ENCODE assay signal across 1 cellular context in the genomic region with DNA sequence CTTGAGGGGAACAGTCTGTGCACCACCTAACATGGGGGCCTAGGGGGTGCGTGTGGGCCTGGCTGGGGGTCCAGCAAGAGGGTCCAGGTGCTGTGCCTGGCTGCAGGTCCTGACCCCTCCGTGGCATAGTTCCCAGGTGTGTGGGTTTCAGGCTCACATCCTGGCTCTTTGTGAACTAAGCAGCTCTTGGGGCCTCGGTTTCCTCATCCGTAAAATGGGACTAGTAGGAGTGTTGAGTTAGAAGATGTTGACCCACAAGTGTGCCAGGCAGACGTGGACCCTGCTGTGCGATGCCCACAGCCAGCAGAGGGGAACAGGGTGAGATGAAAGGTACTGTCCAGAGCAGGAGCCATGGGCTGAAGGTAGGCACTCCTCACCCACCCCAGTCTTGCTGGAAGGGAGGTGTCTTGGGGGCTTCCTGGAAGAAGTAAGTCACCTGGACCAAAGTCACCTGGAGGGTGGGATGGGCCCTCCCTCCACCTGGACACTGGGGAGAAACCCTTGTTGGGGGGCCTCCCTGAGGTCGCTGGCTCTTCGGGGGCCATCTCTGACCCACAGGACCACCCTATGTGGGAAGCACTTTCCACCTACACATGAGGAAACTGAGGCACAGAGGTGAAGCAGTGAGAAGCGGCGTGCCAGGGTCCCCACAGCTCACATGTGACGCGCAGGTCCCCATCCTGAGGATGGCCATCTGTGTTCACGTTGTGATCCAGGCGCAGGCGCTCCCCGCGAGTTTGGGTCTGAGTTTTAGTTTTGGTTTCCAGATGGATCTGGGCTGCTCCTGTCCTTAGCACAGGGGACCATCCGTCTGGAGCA.
TF ChIP-seq lines count a peak whose summit lies in the region.

No MANE protein-coding gene starts in this region.

TF ChIP-seq in HepG2, 621 proteins besides CTCF, POLR2A, EP300 and RAD21 (continued from another document):
- TF ChIP-seq, protein P1, sequence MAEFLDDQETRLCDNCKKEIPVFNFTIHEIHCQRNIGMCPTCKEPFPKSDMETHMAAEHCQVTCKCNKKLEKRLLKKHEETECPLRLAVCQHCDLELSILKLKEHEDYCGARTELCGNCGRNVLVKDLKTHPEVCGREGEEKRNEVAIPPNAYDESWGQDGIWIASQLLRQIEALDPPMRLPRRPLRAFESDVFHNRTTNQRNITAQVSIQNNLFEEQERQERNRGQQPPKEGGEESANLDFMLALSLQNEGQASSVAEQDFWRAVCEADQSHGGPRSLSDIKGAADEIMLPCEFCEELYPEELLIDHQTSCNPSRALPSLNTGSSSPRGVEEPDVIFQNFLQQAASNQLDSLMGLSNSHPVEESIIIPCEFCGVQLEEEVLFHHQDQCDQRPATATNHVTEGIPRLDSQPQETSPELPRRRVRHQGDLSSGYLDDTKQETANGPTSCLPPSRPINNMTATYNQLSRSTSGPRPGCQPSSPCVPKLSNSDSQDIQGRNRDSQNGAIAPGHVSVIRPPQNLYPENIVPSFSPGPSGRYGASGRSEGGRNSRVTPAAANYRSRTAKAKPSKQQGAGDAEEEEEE (CRISPR knock-in tag; IDR thresholded peaks at IDR 0.05; ENCODE audit: borderline replicate concordance), result no peak
- TF ChIP-seq IRF1 (CRISPR knock-in tag; IDR thresholded peaks at IDR 0.05; ENCODE audit: low read depth) (no peak), ZBTB2 (CRISPR knock-in tag; IDR thresholded peaks at IDR 0.05; ENCODE audit: low read depth) (no peak), FOXO1 (CRISPR knock-in tag; IDR thresholded peaks at IDR 0.05) (no peak), SUZ12 (IDR thresholded peaks at IDR 0.05; ENCODE audit: low read depth, low read length) (no peak), SIN3A (IDR thresholded peaks at IDR 0.05; ENCODE audit: borderline replicate concordance, low read depth, low read length) (0 out of 2 replicates have a peak, but pooled peaks have one; percentile 15), ZBTB42 (CRISPR knock-in tag; IDR thresholded peaks at IDR 0.05) (no peak), ZNF788 (CRISPR knock-in tag; IDR thresholded peaks at IDR 0.05; ENCODE audit: borderline replicate concordance) (peak; percentile 16; the same call in 1 of the 2 replicates), ZNF720 (CRISPR knock-in tag; IDR thresholded peaks at IDR 0.05) (no peak), RARG (CRISPR knock-in tag; IDR thresholded peaks at IDR 0.05; ENCODE audit: low read depth) (0 out of 2 replicates have a peak, but pooled peaks have one; percentile 12), ZMYM3 (CRISPR knock-in tag; IDR thresholded peaks at IDR 0.05) (peak; percentile 91), TCF12 (IDR thresholded peaks at IDR 0.05) (no peak), TCF12 (CRISPR knock-in tag; IDR thresholded peaks at IDR 0.05) (no peak), ZNF546 (CRISPR knock-in tag; conservative IDR thresholded peaks at IDR 0.05) (0 out of 2 replicates have a peak, but pooled peaks have one; percentile 19), MTA3 (CRISPR knock-in tag; IDR thresholded peaks at IDR 0.05) (no peak), RBFOX2 (IDR thresholded peaks at IDR 0.05; ENCODE audit: low read depth, low read length) (0 out of 2 replicates have a peak, but pooled peaks have one; percentile 0), MEIS2 (CRISPR knock-in tag; IDR thresholded peaks at IDR 0.05) (no peak), BHLHE40 (IDR thresholded peaks at IDR 0.05; ENCODE audit: low read length) (no peak), MYC (CRISPR knock-in tag; IDR thresholded peaks at IDR 0.05; ENCODE audit: borderline replicate concordance) (0 out of 2 replicates have a peak, but pooled peaks have one; percentile 27), ZC3H13 (CRISPR knock-in tag; IDR thresholded peaks at IDR 0.05) (peak; percentile 4; the same call in 1 of the 2 replicates), HNRNPL (IDR thresholded peaks at IDR 0.05; ENCODE audit: low read depth, low read length) (0 out of 2 replicates have a peak, but pooled peaks have one; percentile 45), ZNF883 (CRISPR knock-in tag; IDR thresholded peaks at IDR 0.05; ENCODE audit: not compliant biosample characterization) (no peak), FOXC1 (CRISPR knock-in tag; IDR thresholded peaks at IDR 0.05; ENCODE audit: borderline replicate concordance) (no peak; the same call in 1 of the 2 replicates), HDAC1 (CRISPR knock-in tag; IDR thresholded peaks at IDR 0.05) (0 out of 2 replicates have a peak, but pooled peaks have one; percentile 4), UBTF (CRISPR knock-in tag; IDR thresholded peaks at IDR 0.05) (no peak; the same call in 1 of the 2 replicates), ZBTB39 (CRISPR knock-in tag; IDR thresholded peaks at IDR 0.05) (0 out of 2 replicates have a peak, but pooled peaks have one; percentile 10), NONO (IDR thresholded peaks at IDR 0.05) (no peak), NONO (CRISPR knock-in tag; conservative IDR thresholded peaks at IDR 0.05) (0 out of 2 replicates have a peak, but pooled peaks have one; percentile 18)
- TF ChIP-seq, protein P2, sequence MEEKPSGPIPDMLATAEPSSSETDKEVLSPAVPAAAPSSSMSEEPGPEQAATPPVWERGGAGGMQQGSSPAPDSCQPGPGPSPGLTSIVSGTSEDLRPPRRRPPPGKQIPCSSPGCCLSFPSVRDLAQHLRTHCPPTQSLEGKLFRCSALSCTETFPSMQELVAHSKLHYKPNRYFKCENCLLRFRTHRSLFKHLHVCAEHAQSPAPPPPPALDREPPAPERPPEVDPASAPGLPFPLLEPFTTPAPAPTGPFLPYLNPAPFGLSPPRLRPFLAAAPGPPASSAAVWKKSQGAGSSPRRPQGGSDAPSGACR (CRISPR knock-in tag; IDR thresholded peaks at IDR 0.05), result peak; percentile 38; the same call in 1 of the 2 replicates
- TF ChIP-seq, protein P3, sequence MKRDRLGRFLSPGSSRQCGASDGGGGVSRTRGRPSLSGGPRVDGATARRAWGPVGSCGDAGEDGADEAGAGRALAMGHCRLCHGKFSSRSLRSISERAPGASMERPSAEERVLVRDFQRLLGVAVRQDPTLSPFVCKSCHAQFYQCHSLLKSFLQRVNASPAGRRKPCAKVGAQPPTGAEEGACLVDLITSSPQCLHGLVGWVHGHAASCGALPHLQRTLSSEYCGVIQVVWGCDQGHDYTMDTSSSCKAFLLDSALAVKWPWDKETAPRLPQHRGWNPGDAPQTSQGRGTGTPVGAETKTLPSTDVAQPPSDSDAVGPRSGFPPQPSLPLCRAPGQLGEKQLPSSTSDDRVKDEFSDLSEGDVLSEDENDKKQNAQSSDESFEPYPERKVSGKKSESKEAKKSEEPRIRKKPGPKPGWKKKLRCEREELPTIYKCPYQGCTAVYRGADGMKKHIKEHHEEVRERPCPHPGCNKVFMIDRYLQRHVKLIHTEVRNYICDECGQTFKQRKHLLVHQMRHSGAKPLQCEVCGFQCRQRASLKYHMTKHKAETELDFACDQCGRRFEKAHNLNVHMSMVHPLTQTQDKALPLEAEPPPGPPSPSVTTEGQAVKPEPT (CRISPR knock-in tag; IDR thresholded peaks at IDR 0.05; ENCODE audit: low read depth), result peak; percentile 39; the same call in 1 of the 2 replicates
- TF ChIP-seq, protein P4, sequence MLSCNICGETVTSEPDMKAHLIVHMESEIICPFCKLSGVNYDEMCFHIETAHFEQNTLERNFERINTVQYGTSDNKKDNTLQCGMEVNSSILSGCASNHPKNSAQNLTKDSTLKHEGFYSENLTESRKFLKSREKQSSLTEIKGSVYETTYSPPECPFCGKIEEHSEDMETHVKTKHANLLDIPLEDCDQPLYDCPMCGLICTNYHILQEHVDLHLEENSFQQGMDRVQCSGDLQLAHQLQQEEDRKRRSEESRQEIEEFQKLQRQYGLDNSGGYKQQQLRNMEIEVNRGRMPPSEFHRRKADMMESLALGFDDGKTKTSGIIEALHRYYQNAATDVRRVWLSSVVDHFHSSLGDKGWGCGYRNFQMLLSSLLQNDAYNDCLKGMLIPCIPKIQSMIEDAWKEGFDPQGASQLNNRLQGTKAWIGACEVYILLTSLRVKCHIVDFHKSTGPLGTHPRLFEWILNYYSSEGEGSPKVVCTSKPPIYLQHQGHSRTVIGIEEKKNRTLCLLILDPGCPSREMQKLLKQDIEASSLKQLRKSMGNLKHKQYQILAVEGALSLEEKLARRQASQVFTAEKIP (CRISPR knock-in tag; IDR thresholded peaks at IDR 0.05; ENCODE audit: borderline replicate concordance), result no peak
- TF ChIP-seq, protein P5, sequence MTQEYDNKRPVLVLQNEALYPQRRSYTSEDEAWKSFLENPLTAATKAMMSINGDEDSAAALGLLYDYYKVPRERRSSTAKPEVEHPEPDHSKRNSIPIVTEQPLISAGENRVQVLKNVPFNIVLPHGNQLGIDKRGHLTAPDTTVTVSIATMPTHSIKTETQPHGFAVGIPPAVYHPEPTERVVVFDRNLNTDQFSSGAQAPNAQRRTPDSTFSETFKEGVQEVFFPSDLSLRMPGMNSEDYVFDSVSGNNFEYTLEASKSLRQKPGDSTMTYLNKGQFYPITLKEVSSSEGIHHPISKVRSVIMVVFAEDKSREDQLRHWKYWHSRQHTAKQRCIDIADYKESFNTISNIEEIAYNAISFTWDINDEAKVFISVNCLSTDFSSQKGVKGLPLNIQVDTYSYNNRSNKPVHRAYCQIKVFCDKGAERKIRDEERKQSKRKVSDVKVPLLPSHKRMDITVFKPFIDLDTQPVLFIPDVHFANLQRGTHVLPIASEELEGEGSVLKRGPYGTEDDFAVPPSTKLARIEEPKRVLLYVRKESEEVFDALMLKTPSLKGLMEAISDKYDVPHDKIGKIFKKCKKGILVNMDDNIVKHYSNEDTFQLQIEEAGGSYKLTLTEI (CRISPR knock-in tag; conservative IDR thresholded peaks at IDR 0.05), result no peak
